ENCODE assay signal across 26 cellular contexts in the genomic region with DNA sequence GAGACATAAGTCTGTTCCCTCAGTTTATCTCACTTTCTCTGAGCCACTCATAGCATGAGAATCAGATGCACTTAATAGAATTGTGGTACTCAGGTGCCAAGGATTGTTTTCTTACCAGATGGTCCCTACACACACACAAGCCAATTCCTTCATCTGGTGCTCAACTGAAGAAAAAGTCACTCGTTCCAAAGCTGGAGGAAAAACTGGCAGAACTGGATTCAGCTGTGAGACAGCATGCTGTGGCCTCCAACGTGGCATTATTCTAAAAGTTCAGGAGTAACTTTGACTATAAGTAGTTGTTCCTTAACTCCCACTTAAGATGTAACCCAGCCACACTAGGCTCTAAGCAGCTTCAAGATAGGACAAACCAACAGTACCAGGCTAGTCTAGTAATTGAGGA. TPM values are rescaled to one million over a fixed set of nuclear protein-coding genes. Genes with fewer than 3 reads are reported as not detected.
DNase-seq lines count a peak whose midpoint lies in the region; ATAC-seq and TF ChIP-seq lines count a peak whose summit lies in the region.
"Had no signal": no experiment of that assay in that cellular context is flagged by ENCODE, and none has a peak within 500 bp of the region (broad histone marks: within the 10 kb centered on the region; RNA-seq: fewer than 3 reads in every experiment).

No MANE protein-coding gene starts in this region.

- no peaks in the 10 kb centered on the region for H3K27me3 ChIP-seq in mammary epithelial cell (ENCODE audit: insufficient read depth, low read length)
- no peaks in the 10 kb centered on the region for H3K27me3 ChIP-seq in MM.1S (replicated peaks; ENCODE audit: insufficient read depth, low read length)
- H3K27me3 ChIP-seq in foreskin keratinocyte, result no peaks in the 10 kb centered on the region
- H3K27me3 ChIP-seq: BE2C, MG63, ovary, right atrium auricular region, stomach, tibial artery had no signal

- H3K9me3 Mint-ChIP-seq in MCF 10A (ENCODE audit: unreplicated experiment), result peaks cover 7% of the 10 kb centered on the region
- no peaks in the 10 kb centered on the region for H3K9me3 Mint-ChIP-seq in activated T-cell treated with anti-CD3 and anti-CD28 coated beads, Interleukin-2, amount 50 U/mL, for 4 hours
- H3K9me3 Mint-ChIP-seq: activated CD4-positive, alpha-beta T cell treated with anti-CD3 and anti-CD28 coated beads, Interleukin-2, amount 10 ng/mL, durations not matched to agents 7 days and 5 days; activated naive CD4-positive, alpha-beta T cell treated with anti-CD3 and anti-CD28 coated beads for 36 hours; nephron had no signal

- no peak overlapping the region for H3K4me3 Mint-ChIP-seq in MCF 10A (ENCODE audit: unreplicated experiment)
- no peak overlapping the region for H3K4me3 Mint-ChIP-seq in activated T-cell treated with anti-CD3 and anti-CD28 coated beads, Interleukin-2, amount 50 U/mL, for 4 hours
- H3K4me3 Mint-ChIP-seq: activated naive CD4-positive, alpha-beta T cell treated with anti-CD3 and anti-CD28 coated beads for 36 hours; nephron had no signal

- dilution Hi-C loops in mammary epithelial cell (cut with HindIII; ENCODE audit: low sequenced_read_pairs), result no loop called here

- H3K4me3 ChIP-seq in mammary epithelial cell (replicated peaks in 1 of 3; ENCODE audit: insufficient read depth in 1 of 3, low read depth in 2 of 3, low read length in 3 of 3) (no peak overlapping the region), MM.1S (ENCODE audit: low read length) (no peak overlapping the region)
- H3K4me3 ChIP-seq: A549, ovary had no signal

- H4K20me1 ChIP-seq in mammary epithelial cell (ENCODE audit: insufficient read depth, low read length), result no peaks in the 10 kb centered on the region
- H4K20me1 ChIP-seq in MM.1S (ENCODE audit: insufficient read depth, low read length), result no peaks in the 10 kb centered on the region

- CTCF ChIA-PET in mammary epithelial cell (lab: Charles Lee; ENCODE audit: low non-redundant PET), result no interaction called here
- CTCF ChIA-PET in MCF 10A (lab: Yijun Ruan, JAX), result interaction anchor here (0.6 kb wide), 2 partner anchors 12 to 209 kb away, joined by 3 to 6 read pairs; no protein-coding TSS in a partner anchor

- H3K4me1 Mint-ChIP-seq in MCF 10A (ENCODE audit: insufficient read depth, unreplicated experiment), result peaks cover 6% of the 10 kb centered on the region
- H3K4me1 Mint-ChIP-seq in activated T-cell treated with anti-CD3 and anti-CD28 coated beads, Interleukin-2, amount 50 U/mL, for 4 hours (ENCODE audit: low read depth), result peaks cover 11% of the 10 kb centered on the region
- H3K4me1 Mint-ChIP-seq: nephron had no signal

- H3K79me2 ChIP-seq in mammary epithelial cell (ENCODE audit: insufficient read depth, low read length) (no peaks in the 10 kb centered on the region), MM.1S (ENCODE audit: low read length) (no peaks in the 10 kb centered on the region)

- H3K9ac ChIP-seq in mammary epithelial cell (ENCODE audit: insufficient read depth, low read length), result no peak overlapping the region
- H3K9ac ChIP-seq in MM.1S (ENCODE audit: low read length), result no peak overlapping the region

- no peaks in the 10 kb centered on the region for H3K36me3 Mint-ChIP-seq in MCF 10A (ENCODE audit: insufficient read depth, unreplicated experiment)
- no peaks in the 10 kb centered on the region for H3K36me3 Mint-ChIP-seq in activated T-cell treated with anti-CD3 and anti-CD28 coated beads, Interleukin-2, amount 50 U/mL, for 4 hours (ENCODE audit: insufficient read depth)

- 5% methylated on average over 2 of the region's 2 CpGs for WGBS in mammary epithelial cell (ENCODE audit: low coverage, missing lambda C conversion rate)

- no peaks in the 10 kb centered on the region for H3K27me3 Mint-ChIP-seq in MCF 10A (ENCODE audit: insufficient read depth, unreplicated experiment)
- no peaks in the 10 kb centered on the region for H3K27me3 Mint-ChIP-seq in activated T-cell treated with anti-CD3 and anti-CD28 coated beads, Interleukin-2, amount 50 U/mL, for 4 hours (ENCODE audit: low read depth)
- H3K27me3 Mint-ChIP-seq: activated CD4-positive, alpha-beta T cell treated with anti-CD3 and anti-CD28 coated beads, Interleukin-2, amount 10 ng/mL, durations not matched to agents 7 days and 5 days had no signal

- H3K9me3 ChIP-seq in mammary epithelial cell (replicated peaks; ENCODE audit: insufficient read depth, low read length) (no peaks in the 10 kb centered on the region), MM.1S (replicated peaks; ENCODE audit: insufficient read depth, low read length) (no peaks in the 10 kb centered on the region)
- H3K9me3 ChIP-seq: A549, BE2C, lower lobe of right lung, MG63, ovary, right atrium auricular region, stomach, tibial artery had no signal

- H3K27ac Mint-ChIP-seq in MCF 10A (ENCODE audit: low read depth, unreplicated experiment), result no peak overlapping the region
- H3K27ac Mint-ChIP-seq: activated naive CD4-positive, alpha-beta T cell treated with anti-CD3 and anti-CD28 coated beads for 36 hours; nephron had no signal

- peaks cover 9% of the 10 kb centered on the region for H3K4me1 ChIP-seq in mammary epithelial cell (ENCODE audit: insufficient read depth, low read length)
- H3K4me1 ChIP-seq in MM.1S (ENCODE audit: low read length), result no peaks in the 10 kb centered on the region
- H3K4me1 ChIP-seq in foreskin keratinocyte, result no peaks in the 10 kb centered on the region
- H3K4me1 ChIP-seq: A549, BE2C, lower lobe of right lung, right atrium auricular region, stomach had no signal

- H3F3A ChIP-seq in MM.1S (ENCODE audit: insufficient read depth, low read length), result no peaks in the 10 kb centered on the region

- DNase-seq in mammary epithelial cell (no peak), MCF 10A (ENCODE audit: unreplicated experiment) (no peak), MM.1S (no peak), foreskin keratinocyte (no peak), GM13977 (ENCODE audit: low spot score) (no peak), H4 (ENCODE audit: low spot score) (no peak), NCI-H226 (no peak)
- no peak for DNase-seq in activated T-cell treated with anti-CD3 and anti-CD28 coated beads, Interleukin-2, amount 50 U/mL, for 4 hours
- DNase-seq: activated CD4-positive, alpha-beta T cell treated with anti-CD3 and anti-CD28 coated beads, Interleukin-2, amount 10 ng/mL, durations not matched to agents 7 days and 5 days; activated naive CD4-positive, alpha-beta T cell treated with anti-CD3 and anti-CD28 coated beads for 36 hours; BE2C; kidney glomerular epithelial cell; lower lobe of right lung; NCI-H526; ovary; SHP77 treated with DMSO at 0.1 percent for 48 hours; stimulated activated CD4-positive, alpha-beta T cell treated with anti-CD3 and anti-CD28 coated beads, Interleukin-2, amount 100 ng/mL, for 24 hours; stomach; tibial artery had no signal

- H3K9me2 ChIP-seq in MM.1S (replicated peaks; ENCODE audit: insufficient read depth, low read length), result no peaks in the 10 kb centered on the region

- intact Hi-C loops in mammary epithelial cell (cut with micrococcal nuclease), result no loop called here
- intact Hi-C loops in MCF 10A (cut with micrococcal nuclease), result no loop called here

- peak overlapping the region; percentile 97 for H2AFZ ChIP-seq in mammary epithelial cell (ENCODE audit: low read depth, low read length)
- H2AFZ ChIP-seq in MM.1S (ENCODE audit: low read length), result peak overlapping the region; percentile 51

- no peak for TF ChIP-seq CTCF in mammary epithelial cell (conservative IDR thresholded peaks at IDR 0.05 in 1 of 2, IDR thresholded peaks at IDR 0.05 in 1 of 2; ENCODE audit: extremely low read depth in 1 of 2, insufficient read depth in 1 of 2, low read depth in 1 of 2, low read length in 2 of 2)
- no peak for TF ChIP-seq CTCF in MCF 10A (IDR thresholded peaks at IDR 0.05; ENCODE audit: unreplicated experiment)
- no peak for TF ChIP-seq CTCF in MM.1S (IDR thresholded peaks at IDR 0.05; ENCODE audit: low read length)
- TF ChIP-seq CTCF in foreskin keratinocyte (conservative IDR thresholded peaks at IDR 0.05), result no peak
- no peak for TF ChIP-seq CTCF in GM13977 (IDR thresholded peaks at IDR 0.05; ENCODE audit: extremely low read depth, insufficient read depth, missing control alignments)

- ATAC-seq in foreskin keratinocyte, result peak; percentile 21
- no peak for ATAC-seq in activated T-cell treated with anti-CD3 and anti-CD28 coated beads, Interleukin-2, amount 50 U/mL, for 4 hours
- ATAC-seq: Panc1 had no signal

- BruUV-seq in mammary epithelial cell (replicated peaks; lab: Mats Ljungman, UMichigan), result no TSS peak
- BruUV-seq in MCF 10A (replicated peaks; lab: Mats Ljungman, UMichigan), result no TSS peak

- in situ Hi-C loops in mammary epithelial cell (cut with MboI; ENCODE audit: low sequenced_read_pairs in 2 of 2) (no loop called here), GM13977 (cut with MboI; ENCODE audit: low pct_unique_long_range_greater_than_20kb, low sequenced_read_pairs, unreplicated experiment) (no loop called here)

- no peak overlapping the region for H3K27ac ChIP-seq in mammary epithelial cell (ENCODE audit: insufficient read depth, low read depth, low read length)
- H3K27ac ChIP-seq in MM.1S (ENCODE audit: low read length), result no peak overlapping the region
- H3K27ac ChIP-seq in foreskin keratinocyte, result no peak overlapping the region
- H3K27ac ChIP-seq: A549, epithelial cell of prostate, lower lobe of right lung, ovary, right atrium auricular region, stomach, tibial artery had no signal

- H3K4me2 ChIP-seq in mammary epithelial cell (ENCODE audit: insufficient read depth, low read depth, low read length), result peak overlapping the region; percentile 89
- no peak overlapping the region for H3K4me2 ChIP-seq in MM.1S (ENCODE audit: low read depth, low read length)

- H3K36me3 ChIP-seq in mammary epithelial cell (ENCODE audit: insufficient read depth, low read length), result no peaks in the 10 kb centered on the region
- no peaks in the 10 kb centered on the region for H3K36me3 ChIP-seq in MM.1S (replicated peaks; ENCODE audit: insufficient read depth, low read length)
- H3K36me3 ChIP-seq: BE2C, lower lobe of right lung, MG63, ovary, right atrium auricular region, stomach, tibial artery had no signal

- POLR2A ChIA-PET in MCF 10A (lab: Yijun Ruan, JAX), result no interaction called here

RNA-seq across cellular contexts. Expression of a gene that starts 33.4 kb away (rescaled TPM):
- 10 to 100 TPM; 21.4 to 47.0 TPM for total RNA-seq in mammary epithelial cell
- polyA plus RNA-seq in mammary epithelial cell, result 8.8 TPM
- polyA minus RNA-seq in mammary epithelial cell, result 41.8 TPM
- 36.1 and 37.8 TPM in 2 replicates for total RNA-seq in MCF 10A (2022)
- total RNA-seq in foreskin keratinocyte, result 1.7 and 2.8 TPM in 2 replicates
- 0.35 and 0.44 TPM in 2 replicates for polyA plus RNA-seq in foreskin keratinocyte
- not detected for total RNA-seq in activated T-cell treated with anti-CD3 and anti-CD28 coated beads, Interleukin-2, amount 50 U/mL, for 4 hours
- 0.02 and 0.04 TPM in 2 replicates for total RNA-seq in H4 (2014; rRNA removed; shearing (Covaris generic))
- total RNA-seq: activated CD4-positive, alpha-beta T cell treated with anti-CD3 and anti-CD28 coated beads, Interleukin-2, amount 10 ng/mL, durations not matched to agents 7 days and 5 days; activated naive CD4-positive, alpha-beta T cell treated with anti-CD3 and anti-CD28 coated beads for 36 hours; lower lobe of right lung; mononuclear cell had no signal
